Comparison of ENCODE assay signal across 28 cellular contexts in genomic region chr5:139155333-139155732, GRCh38.
"Had no signal": no experiment of that assay in that cellular context is flagged by ENCODE, and none has a peak within 500 bp of the region (broad histone marks: within the 10 kb centered on the region; RNA-seq: fewer than 3 reads in every experiment).

No MANE protein-coding gene starts in this region.

- H3K9me3 ChIP-seq: ascending aorta, esophagus muscularis mucosa, gastrocnemius medialis had no signal

- ATAC-seq: activated naive CD4-positive, alpha-beta T cell treated with anti-CD3 and anti-CD28 coated beads, Interleukin-2, amount 50 U/mL, for 72 hours; activated T-cell treated with anti-CD3 and anti-CD28 coated beads, Interleukin-2, amount 50 U/mL, for 72 hours; foreskin keratinocyte; gastrocnemius medialis; heart right ventricle; T-helper 17 cell; WTC11 had no signal

- H3K4me3 ChIP-seq: ascending aorta, coronary artery, dorsolateral prefrontal cortex, esophagus muscularis mucosa, gastrocnemius medialis, heart right ventricle, hepatocyte had no signal

- H3K27ac ChIP-seq: ascending aorta, coronary artery, dorsolateral prefrontal cortex, esophagus muscularis mucosa, foreskin keratinocyte, gastrocnemius medialis, heart right ventricle, hepatocyte had no signal

- FAIRE-seq: bronchial epithelial cell had no signal

- H3K36me3 ChIP-seq: ascending aorta, esophagus muscularis mucosa, gastrocnemius medialis, heart right ventricle had no signal

- DNase-seq: activated CD4-positive, alpha-beta memory T cell treated with anti-CD3 and anti-CD28 coated beads, Interleukin-2, amount 10 ng/mL, durations not matched to agents 7 days and 5 days; activated CD4-positive, alpha-beta T cell treated with anti-CD3 and anti-CD28 coated beads for 1 hour; activated CD4-positive, alpha-beta T cell treated with anti-CD3 and anti-CD28 coated beads for 4 hours; activated CD4-positive, alpha-beta T cell treated with anti-CD3 and anti-CD28 coated beads, Interleukin-2, amount 10 ng/mL, durations not matched to agents 7 days and 5 days; activated CD4-positive, alpha-beta T cell treated with anti-CD3 and anti-CD28 coated beads, Interleukin-2, amount 50 U/mL, for 4 hours; activated CD8-positive, alpha-beta memory T cell treated with anti-CD3 and anti-CD28 coated beads, Interleukin-2, amount 50 U/mL, for 48 hours; activated gamma-delta T cell; activated naive CD4-positive, alpha-beta T cell; activated naive CD4-positive, alpha-beta T cell treated with anti-CD3 and anti-CD28 coated beads, Interleukin-2, amount 10 ng/mL, durations not matched to agents 7 days and 5 days; activated naive CD8-positive, alpha-beta T cell treated with anti-CD3 and anti-CD28 coated beads, Interleukin-2, amount 10 ng/mL, durations not matched to agents 7 days and 5 days; activated T-cell treated with anti-CD3 and anti-CD28 coated beads for 4 hours; activated T-cell treated with anti-CD3 and anti-CD28 coated beads, Interleukin-2, amount 50 U/mL, for 24 hours; activated T-cell treated with anti-CD3 and anti-CD28 coated beads, Interleukin-2, amount 50 U/mL, for 72 hours; dorsolateral prefrontal cortex; effector memory CD4-positive, alpha-beta T cell; endodermal cell; foreskin keratinocyte; gastrocnemius medialis; heart right ventricle; T-helper 17 cell; T1000 had no signal

- H3K4me1 ChIP-seq: foreskin keratinocyte had no signal
